In genomic region chr16:6345090-6345489, GRCh38 we compare ENCODE assay signal across 32 cellular contexts.
A peak's percentile ranks its signal among the peaks of the same experiment; 100 is the strongest.
DNase-seq lines count a peak whose midpoint lies in the region; ATAC-seq and TF ChIP-seq lines count a peak whose summit lies in the region.
"Had no signal": no experiment of that assay in that cellular context is flagged by ENCODE, and none has a peak within 500 bp of the region (broad histone marks: within the 10 kb centered on the region; RNA-seq: fewer than 3 reads in every experiment).

No MANE protein-coding gene starts in this region.

- CTCF ChIA-PET in OCI-LY7 (lab: Charles Lee; ENCODE audit: unreplicated experiment): no interaction called here

- H3K9ac ChIP-seq in endodermal cell (ENCODE audit: extremely low read depth, low read length, poor library complexity, severe bottlenecking): no peak overlapping the region

- no peaks in the 10 kb centered on the region for H3K9me2 ChIP-seq in OCI-LY7 (ENCODE audit: insufficient read depth, low read length)

- peaks cover 42% of the 10 kb centered on the region for H3K4me1 Mint-ChIP-seq in endodermal cell
- H3K4me1 Mint-ChIP-seq: activated CD4-positive, alpha-beta T cell treated with anti-CD3 and anti-CD28 coated beads, Interleukin-2, amount 10 ng/mL, durations not matched to agents 24 days and 14 days; activated naive CD4-positive, alpha-beta T cell treated with anti-CD3 and anti-CD28 coated beads, Interleukin-2, amount 50 U/mL, for 24 hours; CD4-positive, alpha-beta memory T cell; naive thymus-derived CD8-positive, alpha-beta T cell; stimulated activated effector memory CD8-positive, alpha-beta T cell treated with anti-CD3 and anti-CD28 coated beads, Interleukin-12 subunit alpha, Interleukin-12 subunit beta, amount 100 ng/mL, for 72 hours had no signal

- H3K27ac ChIP-seq in OCI-LY7 (ENCODE audit: low read depth, low read length, poor library complexity, severe bottlenecking) (no peak overlapping the region), endodermal cell (ENCODE audit: low read depth, low read length) (no peak overlapping the region)
- H3K27ac ChIP-seq: breast epithelium, gastroesophageal sphincter, hepatocyte had no signal

- H3K27me3 Mint-ChIP-seq in endodermal cell (ENCODE audit: insufficient read depth): no peaks in the 10 kb centered on the region
- H3K27me3 Mint-ChIP-seq: activated CD4-positive, alpha-beta T cell treated with anti-CD3 and anti-CD28 coated beads, Interleukin-2, amount 10 ng/mL, durations not matched to agents 24 days and 14 days; activated naive CD4-positive, alpha-beta T cell treated with anti-CD3 and anti-CD28 coated beads, Interleukin-2, amount 50 U/mL, for 24 hours; CD4-positive, alpha-beta memory T cell; naive thymus-derived CD8-positive, alpha-beta T cell had no signal

- H4K20me1 ChIP-seq in OCI-LY7 (ENCODE audit: insufficient read depth, low read length): no peaks in the 10 kb centered on the region

- H3K4me3 Mint-ChIP-seq in endodermal cell: no peak overlapping the region
- H3K4me3 Mint-ChIP-seq: activated CD4-positive, alpha-beta T cell treated with anti-CD3 and anti-CD28 coated beads, Interleukin-2, amount 10 ng/mL, durations not matched to agents 24 days and 14 days; activated naive CD4-positive, alpha-beta T cell treated with anti-CD3 and anti-CD28 coated beads, Interleukin-2, amount 50 U/mL, for 24 hours; CD4-positive, alpha-beta memory T cell; naive thymus-derived CD8-positive, alpha-beta T cell; stimulated activated effector memory CD8-positive, alpha-beta T cell treated with anti-CD3 and anti-CD28 coated beads, Interleukin-12 subunit alpha, Interleukin-12 subunit beta, amount 100 ng/mL, for 72 hours had no signal

- intact Hi-C loops in OCI-LY7 (cut with micrococcal nuclease; ENCODE audit: unreplicated experiment): no loop called here

- TF ChIP-seq CTCF in OCI-LY7 (conservative IDR thresholded peaks at IDR 0.05; ENCODE audit: low read length) (peak; percentile 46), endodermal cell (conservative IDR thresholded peaks at IDR 0.05) (peak; percentile 61)

- no peaks in the 10 kb centered on the region for H3K79me2 ChIP-seq in OCI-LY7 (ENCODE audit: insufficient read depth, low read depth, low read length)
- H3K79me2 ChIP-seq: hepatocyte had no signal

- no peak for ATAC-seq in GM18498 (IDR thresholded peaks at IDR 0.05; ENCODE audit: unreplicated experiment)
- ATAC-seq: gastroesophageal sphincter; GM12878; HCT116; HepG2; naive thymus-derived CD8-positive, alpha-beta T cell; stimulated activated effector memory CD8-positive, alpha-beta T cell treated with anti-CD3 and anti-CD28 coated beads, Interleukin-12 subunit alpha, Interleukin-12 subunit beta, amount 100 ng/mL, for 72 hours had no signal

- no peaks in the 10 kb centered on the region for H3K36me3 ChIP-seq in OCI-LY7 (ENCODE audit: insufficient read depth, low read length)
- no peaks in the 10 kb centered on the region for H3K36me3 ChIP-seq in endodermal cell (ENCODE audit: control insufficient read depth, insufficient read depth, low read length)
- H3K36me3 ChIP-seq: breast epithelium, gastroesophageal sphincter had no signal

- POLR2A ChIA-PET in OCI-LY7 (lab: Charles Lee): no interaction called here

- 94 to 95% methylated on average over 4 of the region's 4 CpGs for WGBS in endodermal cell (ENCODE audit: insufficient coverage in 1 of 2, insufficient read length in 1 of 2), 2 experiments

- peak; percentile 4 for DNase-seq in NCI-H748 (lab: John Stamatoyannopoulos, UW; ENCODE audit: unreplicated experiment)
- no peak for DNase-seq in NCI-H748 treated with DMSO at 0.1 percent for 48 hours (lab: John Stamatoyannopoulos, UW)
- no peak for DNase-seq in OCI-LY7 (ENCODE audit: low spot score)
- no peak for DNase-seq in endodermal cell
- DNase-seq in SW480 (ENCODE audit: low spot score): no peak
- no peak for DNase-seq in SW 1271 (lab: John Stamatoyannopoulos, UW)
- DNase-seq in cerebellar cortex (ENCODE audit: low spot score): no peak
- DNase-seq: 8988T; activated CD4-positive, alpha-beta T cell treated with anti-CD3 and anti-CD28 coated beads, Interleukin-2, amount 10 ng/mL, durations not matched to agents 24 days and 14 days; activated CD8-positive, alpha-beta memory T cell treated with anti-CD3 and anti-CD28 coated beads for 24 hours; activated T-cell treated with anti-CD3 and anti-CD28 coated beads for 4 hours; amygdala; CD4-positive, alpha-beta memory T cell; naive thymus-derived CD8-positive, alpha-beta T cell; NCI-H1694; NCI-H446; SHP77; stimulated activated CD4-positive, alpha-beta T cell treated with anti-CD3 and anti-CD28 coated beads, Interleukin-15, amount 100 ng/mL, for 24 hours; stimulated activated CD4-positive, alpha-beta T cell treated with anti-CD3 and anti-CD28 coated beads, Interleukin-4, amount 100 ng/mL, for 4 hours; T-helper 9 cell; trophoblast cell had no signal

- H3K27ac Mint-ChIP-seq in endodermal cell: no peak overlapping the region
- H3K27ac Mint-ChIP-seq: activated CD4-positive, alpha-beta T cell treated with anti-CD3 and anti-CD28 coated beads, Interleukin-2, amount 10 ng/mL, durations not matched to agents 24 days and 14 days; activated naive CD4-positive, alpha-beta T cell treated with anti-CD3 and anti-CD28 coated beads, Interleukin-2, amount 50 U/mL, for 24 hours; activated T-helper 2 cell treated with anti-CD3 and anti-CD28 coated beads, Interferon-gamma antibody, Interleukin-2, Interleukin-4, amounts not matched to agents 10 μg/mL and 5 μg/mL and 100 μg/mL, durations not matched to agents 14 hours and 24 hours and 36 hours; CD4-positive, alpha-beta memory T cell; naive thymus-derived CD8-positive, alpha-beta T cell; stimulated activated effector memory CD8-positive, alpha-beta T cell treated with anti-CD3 and anti-CD28 coated beads, Interleukin-12 subunit alpha, Interleukin-12 subunit beta, amount 100 ng/mL, for 72 hours had no signal

- BruUV-seq in OCI-LY7 (replicated peaks; lab: Mats Ljungman, UMichigan): no TSS peak

- no peak overlapping the region for H3K4me2 ChIP-seq in OCI-LY7 (ENCODE audit: low read length)
- H3K4me2 ChIP-seq: hepatocyte had no signal

- no peaks in the 10 kb centered on the region for H3K9me3 ChIP-seq in OCI-LY7 (ENCODE audit: low read length)
- peaks cover 20% of the 10 kb centered on the region for H3K9me3 ChIP-seq in endodermal cell (ENCODE audit: control insufficient read depth, low read length)

- peaks cover 15% of the 10 kb centered on the region for H3K9me3 Mint-ChIP-seq in endodermal cell

- H3K36me3 Mint-ChIP-seq in endodermal cell (ENCODE audit: low read depth): peaks cover 1% of the 10 kb centered on the region
- H3K36me3 Mint-ChIP-seq: activated naive CD4-positive, alpha-beta T cell treated with anti-CD3 and anti-CD28 coated beads, Interleukin-2, amount 50 U/mL, for 24 hours; CD4-positive, alpha-beta memory T cell; naive thymus-derived CD8-positive, alpha-beta T cell; stimulated activated effector memory CD8-positive, alpha-beta T cell treated with anti-CD3 and anti-CD28 coated beads, Interleukin-12 subunit alpha, Interleukin-12 subunit beta, amount 100 ng/mL, for 72 hours had no signal

- no peaks in the 10 kb centered on the region for H3K27me3 ChIP-seq in endodermal cell (ENCODE audit: control insufficient read depth, insufficient read depth, low read length, poor library complexity, severe bottlenecking)
- H3K27me3 ChIP-seq: breast epithelium, gastroesophageal sphincter, hepatocyte had no signal

- H2AFZ ChIP-seq in OCI-LY7 (ENCODE audit: low read length): no peak overlapping the region
- H2AFZ ChIP-seq: hepatocyte had no signal

- H3K4me1 ChIP-seq in OCI-LY7 (ENCODE audit: insufficient read depth, low read length, poor library complexity, severe bottlenecking): no peaks in the 10 kb centered on the region
- H3K4me1 ChIP-seq in endodermal cell (ENCODE audit: control insufficient read depth, insufficient read depth, low read length): peaks cover 8% of the 10 kb centered on the region
- H3K4me1 ChIP-seq: breast epithelium, gastroesophageal sphincter had no signal

- no peak overlapping the region for H3K4me3 ChIP-seq in OCI-LY7 (ENCODE audit: low read depth, low read length, poor library complexity, severe bottlenecking)
- H3K4me3 ChIP-seq in endodermal cell (ENCODE audit: low read length): no peak overlapping the region
- H3K4me3 ChIP-seq: breast epithelium, gastroesophageal sphincter, GM12878, hepatocyte, lung had no signal
